ENCODE assay signal across 11 cellular contexts in the genomic region with DNA sequence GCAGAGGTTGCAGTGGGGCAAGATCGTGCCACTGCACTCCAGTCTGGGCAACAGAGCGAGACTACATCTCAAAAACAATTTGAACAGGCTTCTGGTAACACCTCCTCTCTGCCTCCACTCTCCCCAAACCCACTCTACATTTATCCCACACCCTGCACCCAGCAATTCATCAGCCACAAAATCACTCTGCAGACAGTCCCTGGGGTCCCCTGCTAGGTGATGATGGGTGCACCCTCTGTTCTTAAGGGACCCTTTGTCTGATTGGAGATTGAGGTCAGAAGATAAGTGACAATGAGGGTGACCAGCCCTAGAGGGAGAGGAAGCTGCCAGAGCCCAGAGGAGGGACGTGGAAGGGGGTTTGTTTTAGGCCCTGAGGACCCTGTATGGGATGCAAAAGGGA. TPM values are rescaled to one million over a fixed set of nuclear protein-coding genes. Genes with fewer than 3 reads are reported as not detected.
DNase-seq lines count a peak whose midpoint lies in the region; ATAC-seq, FAIRE-seq and TF ChIP-seq lines count a peak whose summit lies in the region.
"Had no signal": no experiment of that assay in that cellular context is flagged by ENCODE, and none has a peak within 500 bp of the region (broad histone marks: within the 10 kb centered on the region; RNA-seq: fewer than 3 reads in every experiment).

No MANE protein-coding gene starts in this region.

- H3K27me3 Mint-ChIP-seq in activated T-cell treated with anti-CD3 and anti-CD28 coated beads, Interleukin-2, amount 50 U/mL, for 4 hours (ENCODE audit: low read depth), result no peaks in the 10 kb centered on the region
- no peaks in the 10 kb centered on the region for H3K27me3 Mint-ChIP-seq in activated CD8-positive, alpha-beta T cell treated with anti-CD3 and anti-CD28 coated beads for 36 hours

- TF ChIP-seq CTCF in activated CD8-positive, alpha-beta T cell treated with anti-CD3 and anti-CD28 coated beads for 36 hours (IDR thresholded peaks at IDR 0.05), result no peak
- TF ChIP-seq CTCF in kidney (IDR thresholded peaks at IDR 0.05; ENCODE audit: borderline replicate concordance, extremely low read depth, insufficient read depth), result no peak

- no peaks in the 10 kb centered on the region for H3K9me3 ChIP-seq in kidney (ENCODE audit: control insufficient read depth in 1 of 2, low read length in 2 of 2)
- no peaks in the 10 kb centered on the region for H3K9me3 ChIP-seq in subcutaneous abdominal adipose tissue (ENCODE audit: control insufficient read depth in 5 of 5, low read length in 5 of 5)
- H3K9me3 ChIP-seq: BE2C, SJSA1 had no signal

- no peak for FAIRE-seq in kidney (lab: Jason Lieb, UNC)

- H3K36me3 ChIP-seq in kidney (ENCODE audit: control insufficient read depth in 1 of 2, insufficient read depth in 2 of 2, low read length in 2 of 2) (peaks cover 6 to 11% of the 10 kb centered on the region in 2 donors), subcutaneous abdominal adipose tissue (ENCODE audit: control insufficient read depth in 5 of 5, insufficient read depth in 5 of 5, low read length in 5 of 5) (peaks cover 0 to 32% (median 26%) of the 10 kb centered on the region in 5 donors)
- H3K36me3 ChIP-seq: BE2C had no signal

- no peak for ATAC-seq in activated T-cell treated with anti-CD3 and anti-CD28 coated beads, Interleukin-2, amount 50 U/mL, for 4 hours
- no peak for ATAC-seq in activated CD8-positive, alpha-beta T cell treated with anti-CD3 and anti-CD28 coated beads for 36 hours
- ATAC-seq in GM18867 (IDR thresholded peaks at IDR 0.05; ENCODE audit: unreplicated experiment), result no peak

- intact Hi-C loops in activated CD8-positive, alpha-beta T cell treated with anti-CD3 and anti-CD28 coated beads for 36 hours (cut with micrococcal nuclease), result no loop called here
- intact Hi-C loops in kidney (cut with DNase I), result no loop called here

- peak overlapping the region in 1 of 2 donors; percentile 21 for H3K9ac ChIP-seq in kidney (ENCODE audit: low read length in 2 of 2)
- H3K9ac ChIP-seq in subcutaneous abdominal adipose tissue (ENCODE audit: low read length in 5 of 5), result peak overlapping the region; percentile 2 to 42 (median 16)

- H3K9me3 Mint-ChIP-seq in activated T-cell treated with anti-CD3 and anti-CD28 coated beads, Interleukin-2, amount 50 U/mL, for 4 hours, result no peaks in the 10 kb centered on the region
- no peaks in the 10 kb centered on the region for H3K9me3 Mint-ChIP-seq in activated CD8-positive, alpha-beta T cell treated with anti-CD3 and anti-CD28 coated beads for 36 hours

- H3K4me3 Mint-ChIP-seq in activated T-cell treated with anti-CD3 and anti-CD28 coated beads, Interleukin-2, amount 50 U/mL, for 4 hours, result peak overlapping the region; percentile 87
- H3K4me3 Mint-ChIP-seq in activated CD8-positive, alpha-beta T cell treated with anti-CD3 and anti-CD28 coated beads for 36 hours, result peak overlapping the region; percentile 91

- POLR2A ChIA-PET in activated CD8-positive, alpha-beta T cell treated with anti-CD3 and anti-CD28 coated beads for 36 hours (lab: Charles Lee), result interaction anchor here (0.8 kb wide), 1 partner anchor 27 kb away, joined by 3 read pairs; no protein-coding TSS in a partner anchor

- peak overlapping the region; percentile 16 to 48 for H3K27ac ChIP-seq in kidney (ENCODE audit: low read depth in 2 of 2, low read length in 2 of 2)
- H3K27ac ChIP-seq in subcutaneous abdominal adipose tissue (ENCODE audit: low read depth, low read length), result peak overlapping the region; percentile 94
- H3K27ac ChIP-seq: SJSA1 had no signal

- no peaks in the 10 kb centered on the region for H3K27me3 ChIP-seq in subcutaneous abdominal adipose tissue (ENCODE audit: control insufficient read depth in 5 of 5, insufficient read depth in 4 of 5, low read length in 5 of 5)
- H3K27me3 ChIP-seq: BE2C, SJSA1 had no signal

- H3K4me3 ChIP-seq in kidney (ENCODE audit: low read length in 2 of 2) (peak overlapping the region; percentile 60 to 75), subcutaneous abdominal adipose tissue (ENCODE audit: low read depth in 1 of 5, low read length in 5 of 5) (peak overlapping the region; percentile 20 to 87 (median 75))
- H3K4me3 ChIP-seq: SJSA1 had no signal

- H3K27ac Mint-ChIP-seq in activated CD8-positive, alpha-beta T cell treated with anti-CD3 and anti-CD28 coated beads for 36 hours, result no peak overlapping the region

- H3K36me3 Mint-ChIP-seq in activated T-cell treated with anti-CD3 and anti-CD28 coated beads, Interleukin-2, amount 50 U/mL, for 4 hours (ENCODE audit: insufficient read depth), result peaks cover 5% of the 10 kb centered on the region
- H3K36me3 Mint-ChIP-seq in activated CD8-positive, alpha-beta T cell treated with anti-CD3 and anti-CD28 coated beads for 36 hours (ENCODE audit: low read depth), result peaks cover 40% of the 10 kb centered on the region

- CTCF ChIA-PET in activated CD8-positive, alpha-beta T cell treated with anti-CD3 and anti-CD28 coated beads for 36 hours (lab: Charles Lee), result interaction anchor here (2.2 to 3.8 kb wide), 3 partner anchors 20 to 27 kb away, joined by 13 to 26 read pairs (median 14); no protein-coding TSS in a partner anchor

- H3K4me1 ChIP-seq in kidney (ENCODE audit: control insufficient read depth in 1 of 2, insufficient read depth in 1 of 2, low read depth in 1 of 2, low read length in 2 of 2) (peaks cover 34 to 39% of the 10 kb centered on the region in 2 donors), subcutaneous abdominal adipose tissue (ENCODE audit: control insufficient read depth in 5 of 5, insufficient read depth in 5 of 5, low read length in 5 of 5) (peaks cover 20 to 85% (median 78%) of the 10 kb centered on the region in 5 donors)

- no peak for DNase-seq in activated T-cell treated with anti-CD3 and anti-CD28 coated beads, Interleukin-2, amount 50 U/mL, for 4 hours
- no peak for DNase-seq in activated T-cell treated with anti-CD3 and anti-CD28 coated beads, Interleukin-2, amount 50 U/mL, for 1 hour
- no peak for DNase-seq in activated CD8-positive, alpha-beta T cell treated with anti-CD3 and anti-CD28 coated beads for 36 hours
- no peak for DNase-seq in kidney
- no peak for DNase-seq in HPDE6-E6E7 (ENCODE audit: extremely low spot score)
- DNase-seq in GM19240 (ENCODE audit: insufficient read length, low spot score), result no peak
- DNase-seq: BE2C, NCI-H1092 treated with DMSO at 0.1 percent for 48 hours had no signal

- H3K4me1 Mint-ChIP-seq in activated T-cell treated with anti-CD3 and anti-CD28 coated beads, Interleukin-2, amount 50 U/mL, for 4 hours (ENCODE audit: low read depth), result peaks cover 72% of the 10 kb centered on the region
- H3K4me1 Mint-ChIP-seq in activated CD8-positive, alpha-beta T cell treated with anti-CD3 and anti-CD28 coated beads for 36 hours (ENCODE audit: low read depth), result peaks cover 60% of the 10 kb centered on the region

RNA-seq across cellular contexts. Expression of gene BCL3, which starts 2.2 kb away (rescaled TPM):
- total RNA-seq in activated T-cell treated with anti-CD3 and anti-CD28 coated beads, Interleukin-2, amount 50 U/mL, for 4 hours, result 10 to 100 TPM; 27.9 to 35.3 (median 34.6) TPM
- 10 to 100 TPM; 22.8 to 27.7 TPM for total RNA-seq in activated CD8-positive, alpha-beta T cell treated with anti-CD3 and anti-CD28 coated beads for 36 hours
- 86.8 TPM for total RNA-seq in kidney
- polyA plus RNA-seq in kidney (ENCODE audit: insufficient read depth, low read depth, low replicate concordance), result 23.2 TPM

RNA-seq across cellular contexts. Expression of gene CBLC, which starts 27.0 kb away (rescaled TPM):
- total RNA-seq in activated T-cell treated with anti-CD3 and anti-CD28 coated beads, Interleukin-2, amount 50 U/mL, for 4 hours, result under 1 TPM in 1 of 3 donors, not detected in 2; 0.23 TPM
- not detected for total RNA-seq in activated CD8-positive, alpha-beta T cell treated with anti-CD3 and anti-CD28 coated beads for 36 hours
- total RNA-seq in kidney, result 11.5 TPM
- polyA plus RNA-seq in kidney (ENCODE audit: insufficient read depth, low read depth, low replicate concordance), result 8.2 TPM
- total RNA-seq: SJSA1 had no signal

RNA-seq across cellular contexts. Expression of gene CEACAM16, which starts 51.8 kb away (rescaled TPM):
- total RNA-seq in activated T-cell treated with anti-CD3 and anti-CD28 coated beads, Interleukin-2, amount 50 U/mL, for 4 hours, result not detected
- total RNA-seq in activated CD8-positive, alpha-beta T cell treated with anti-CD3 and anti-CD28 coated beads for 36 hours, result not detected
- total RNA-seq in kidney, result not detected
- not detected for polyA plus RNA-seq in kidney (ENCODE audit: insufficient read depth, low read depth, low replicate concordance)
- total RNA-seq: SJSA1 had no signal

RNA-seq across cellular contexts. Expression of gene BCAM, which starts 58.2 kb away (rescaled TPM):
- total RNA-seq in activated T-cell treated with anti-CD3 and anti-CD28 coated beads, Interleukin-2, amount 50 U/mL, for 4 hours, result under 1 TPM; 0.33 to 0.40 (median 0.33) TPM
- total RNA-seq in activated CD8-positive, alpha-beta T cell treated with anti-CD3 and anti-CD28 coated beads for 36 hours, result not detected
- total RNA-seq in kidney, result 748 TPM
- polyA plus RNA-seq in kidney (ENCODE audit: insufficient read depth, low read depth, low replicate concordance), result 671 TPM

Comparison
In these comparisons a context has a peak if more than half of its experiments do, and no peak if none do; other contexts are left out.
1. RNA of gene CBLC, which starts 27.0 kb away (total RNA-seq): 11.5 TPM in kidney (single experiment); 0.23 TPM in activated T-cell treated with anti-CD3 and anti-CD28 coated beads, Interleukin-2, amount 50 U/mL, for 4 hours and not detected in activated CD8-positive, alpha-beta T cell treated with anti-CD3 and anti-CD28 coated beads for 36 hours; every median in the first group is over 10 times any median in the second.